Comparison of ENCODE assay signal across 8 cellular contexts in genomic region chrX:40736170-40736505, GRCh38. TPM values are rescaled to one million over a fixed set of nuclear protein-coding genes. Genes with fewer than 3 reads are reported as not detected.
DNase-seq lines count a peak whose midpoint lies in the region; ATAC-seq and TF ChIP-seq lines count a peak whose summit lies in the region.

No MANE protein-coding gene starts in this region.

- no peak overlapping the region for H4K8ac ChIP-seq in neuronal stem cell (ENCODE audit: low read depth, low read length)

- H3K27ac ChIP-seq in Panc1 (ENCODE audit: low read length) (peak overlapping the region; percentile 77), neuronal stem cell (replicated peaks; ENCODE audit: low read length) (peak overlapping the region; percentile 93)

- H3K23ac ChIP-seq in neuronal stem cell (ENCODE audit: low read depth, low read length, poor library complexity): no peak overlapping the region

- peaks cover 6% of the 10 kb centered on the region; the same call in 1 of the 2 replicates for H3K4me1 ChIP-seq in Panc1 (ENCODE audit: control insufficient read depth, insufficient read depth, low read length)
- peaks cover 2 to 5% of the 10 kb centered on the region in 2 donors for H3K4me1 ChIP-seq in neuronal stem cell (ENCODE audit: control insufficient read depth in 2 of 2, insufficient read depth in 1 of 2, low read depth in 1 of 2, low read length in 2 of 2)

- H3K9ac ChIP-seq in neuronal stem cell (ENCODE audit: low read depth, low read length, poor library complexity): no peak overlapping the region

- peak overlapping the region; percentile 57 to 70 for H3K4me3 ChIP-seq in Panc1 (ENCODE audit: low read depth in 2 of 2, low read length in 2 of 2)
- H3K4me3 ChIP-seq in epithelial cell of proximal tubule (ENCODE audit: low read depth, low read length): peak overlapping the region; percentile 61
- H3K4me3 ChIP-seq in neuronal stem cell (ENCODE audit: low read length in 2 of 2): peak overlapping the region; percentile 69 to 72

- H3K4me2 ChIP-seq in neuronal stem cell (ENCODE audit: insufficient read depth, low read length, poor library complexity, severe bottlenecking): peak overlapping the region; percentile 48

- TSS peak; percentile 94 for BruUV-seq in Panc1 (replicated peaks; lab: Mats Ljungman, UMichigan)

- CTCF ChIA-PET in Panc1 (lab: Charles Lee): no interaction called here

- no peak overlapping the region for H2BK12ac ChIP-seq in neuronal stem cell (ENCODE audit: low read length)

- DNase-seq in Panc1 (ENCODE audit: low read depth, low spot score): no peak
- DNase-seq in epithelial cell of proximal tubule (ENCODE audit: low read depth): no peak
- DNase-seq in neuronal stem cell (ENCODE audit: low spot score): no peak
- no peak for DNase-seq in COLO829 (ENCODE audit: low spot score)
- no peak for DNase-seq in CD1c-positive myeloid dendritic cell (ENCODE audit: extremely low spot score)
- no peak for DNase-seq in stimulated activated CD4-positive, alpha-beta T cell treated with anti-CD3 and anti-CD28 coated beads, Interleukin-1b, Interleukin-23, amount 100 ng/mL, for 48 hours

- H2BK15ac ChIP-seq in neuronal stem cell (ENCODE audit: low read length): no peak overlapping the region

- no peak overlapping the region for H3K18ac ChIP-seq in neuronal stem cell (ENCODE audit: low read length)

- intact Hi-C loops in Panc1 (cut with micrococcal nuclease; ENCODE audit: unreplicated experiment): no loop called here

- H2BK120ac ChIP-seq in neuronal stem cell (ENCODE audit: low read depth, low read length): no peak overlapping the region

- H3K27me3 ChIP-seq in Panc1 (ENCODE audit: control insufficient read depth, insufficient read depth, low read length) (no peaks in the 10 kb centered on the region), neuronal stem cell (ENCODE audit: control insufficient read depth in 3 of 3, insufficient read depth in 3 of 3, low read depth in 1 of 3, low read length in 3 of 3) (no peaks in the 10 kb centered on the region)

- H2AK5ac ChIP-seq in neuronal stem cell (ENCODE audit: low read depth, low read length): no peak overlapping the region

- peak overlapping the region; percentile 92 for H2AFZ ChIP-seq in neuronal stem cell (ENCODE audit: low read length)

- H3K36me3 ChIP-seq in Panc1 (ENCODE audit: control insufficient read depth, insufficient read depth, low read length) (no peaks in the 10 kb centered on the region), neuronal stem cell (replicated peaks in 1 of 2; ENCODE audit: control insufficient read depth in 2 of 2, insufficient read depth in 2 of 2, low read length in 2 of 2) (no peaks in the 10 kb centered on the region)

- in situ Hi-C loops in Panc1 (cut with HindIII; ENCODE audit: low pct_unique_long_range_greater_than_20kb, low sequenced_read_pairs): no loop called here

- H3K4ac ChIP-seq in neuronal stem cell (ENCODE audit: low read length): no peak overlapping the region

- no peak overlapping the region for H3K14ac ChIP-seq in neuronal stem cell (ENCODE audit: low read length)

- POLR2A ChIA-PET in Panc1 (lab: Charles Lee): no interaction called here

- ATAC-seq in GM19455 (IDR thresholded peaks at IDR 0.05; ENCODE audit: unreplicated experiment) (peak; percentile 9), Panc1 (peak; percentile 32; the same call in 1 of the 2 replicates), GM18909 (IDR thresholded peaks at IDR 0.05; ENCODE audit: poor library complexity, unreplicated experiment) (no peak)

- H2BK5ac ChIP-seq in neuronal stem cell (ENCODE audit: low read length): no peak overlapping the region

- no peaks in the 10 kb centered on the region for H3K79me1 ChIP-seq in neuronal stem cell (ENCODE audit: low read depth, low read length)

- no peaks in the 10 kb centered on the region for H3K9me3 ChIP-seq in Panc1 (ENCODE audit: control insufficient read depth, insufficient read depth, low read depth, low read length)
- H3K9me3 ChIP-seq in neuronal stem cell (replicated peaks in 1 of 2; ENCODE audit: control insufficient read depth in 2 of 2, insufficient read depth in 1 of 2, low read depth in 1 of 2, low read length in 2 of 2): no peaks in the 10 kb centered on the region

- TF ChIP-seq CTCF in Panc1 (IDR thresholded peaks at IDR 0.05) (no peak; the same call in 1 of the 2 replicates), epithelial cell of proximal tubule (conservative IDR thresholded peaks at IDR 0.05; ENCODE audit: low read depth, low read length) (no peak)

- H4K91ac ChIP-seq in neuronal stem cell (ENCODE audit: low read depth, low read length, poor library complexity): no peak overlapping the region

- no CpG with 5 or more reads among the region's 17 CpGs for WGBS in neuronal stem cell (ENCODE audit: extremely low coverage in 2 of 2, insufficient read length in 2 of 2, insufficient replicate concordance in 1 of 2), 2 donors

RNA-seq across cellular contexts. Expression of gene MED14, which starts 0.8 kb away (rescaled TPM):
- 45.4 TPM for total RNA-seq in Panc1 (2021; ENCODE audit: unreplicated experiment)
- polyA plus RNA-seq in Panc1 (2012; ENCODE audit: insufficient read length): 27.1 TPM
- 15.5 and 21.5 TPM in 2 replicates for total RNA-seq in epithelial cell of proximal tubule
- polyA plus RNA-seq in neuronal stem cell (2013, experiment 1 of 2): 42.0 TPM
- 43.0 TPM for polyA plus RNA-seq in neuronal stem cell (2013, experiment 2 of 2)
